Comparison of ENCODE assay signal across 8 cellular contexts in genomic region chr3:38345879-38346583, GRCh38. TPM values are rescaled to one million over a fixed set of nuclear protein-coding genes. Genes with fewer than 3 reads are reported as not detected.
DNase-seq lines count a peak whose midpoint lies in the region; ATAC-seq, FAIRE-seq and TF ChIP-seq lines count a peak whose summit lies in the region.

No MANE protein-coding gene starts in this region.

- H3K4me1 ChIP-seq in K562 (replicated peaks in 1 of 2; ENCODE audit: control insufficient read depth in 2 of 2, insufficient read depth in 2 of 2, low read length in 2 of 2) (peaks cover 18 to 27% of the 10 kb centered on the region in 2 experiments; a peak in 4 of 5 replicates), muscle layer of colon (ENCODE audit: insufficient read depth, low read length) (peaks cover 16% of the 10 kb centered on the region)

- peak overlapping the region; percentile 76 for H3K4me3 ChIP-seq in GM12875 (ENCODE audit: low read depth, low read length)
- H3K4me3 ChIP-seq in K562: no peak overlapping the region; the same call in 1 of the 2 replicates
- peak overlapping the region; percentile 70 to 89 for H3K4me3 ChIP-seq in muscle layer of colon (ENCODE audit: low read depth in 1 of 2, low read length in 2 of 2)

- DNase-seq in K562 (ENCODE audit: extremely low read depth in 1 of 4, low spot score in 3 of 4) (no peak), globus pallidus (ENCODE audit: low spot score) (no peak), GM03348 (ENCODE audit: low spot score) (no peak), H4 (ENCODE audit: low spot score) (no peak), cerebellar cortex (ENCODE audit: low spot score) (no peak)

- H3K27ac ChIP-seq in K562 (ENCODE audit: extremely low read depth, low read depth, low read length): no peak overlapping the region; the same call in 2 of the 3 replicates
- no peak overlapping the region for H3K27ac ChIP-seq in muscle layer of colon (ENCODE audit: low read depth, low read length)

- CTCF ChIA-PET in K562 (lab: Yijun Ruan, JAX; ENCODE audit: low intra/inter-chr PET ratio): interaction anchor here (0.9 to 1.0 kb wide), 2 partner anchors 134 to 228 kb away, joined by 3 read pairs; no protein-coding TSS in a partner anchor

- TF ChIP-seq POLR2A in K562 (conservative IDR thresholded peaks at IDR 0.05): no peak

- no peaks in the 10 kb centered on the region for H3K9me1 ChIP-seq in K562 (ENCODE audit: control insufficient read depth, insufficient read depth, low read length)

- TF ChIP-seq RAD21 in K562 (CRISPR knock-in tag; conservative IDR thresholded peaks at IDR 0.05 in 1 of 2, IDR thresholded peaks at IDR 0.05 in 1 of 2): no peak

- 40% methylated on average over 8 of the region's 9 CpGs for WGBS in K562 (ENCODE audit: insufficient coverage, low coverage, missing lambda C conversion rate)

- H3K9ac ChIP-seq in K562 (ENCODE audit: insufficient read depth in 1 of 2, low read depth in 2 of 2, low read length in 2 of 2): peak overlapping the region; percentile 91 to 99; a peak in 3 of 4 replicates
- H3K9ac ChIP-seq in muscle layer of colon (ENCODE audit: low read length): no peak overlapping the region

- no TSS peak for BruUV-seq in K562 (replicated peaks; lab: Mats Ljungman, UMichigan)

- TF ChIP-seq CTCF in GM12875 (IDR thresholded peaks at IDR 0.05; ENCODE audit: borderline replicate concordance, insufficient read depth, low read depth, low read length) (no peak), K562 (IDR thresholded peaks at IDR 0.05 in 2 of 3, conservative IDR thresholded peaks at IDR 0.05 in 1 of 3; ENCODE audit: insufficient read depth in 2 of 3, low read depth in 1 of 3, low read length in 3 of 3) (no peak)

- ATAC-seq in HG02981 (IDR thresholded peaks at IDR 0.05; ENCODE audit: unreplicated experiment): peak; percentile 26
- ATAC-seq in K562: peak; percentile 44

- POLR2A ChIA-PET in K562 (lab: Yijun Ruan, JAX): interaction anchor here (0.8 to 1.3 kb wide), 8 partner anchors 12 to 371 kb away, joined by 3 to 5 read pairs (median 4); no protein-coding TSS in a partner anchor

- peak overlapping the region; percentile 88 for H3K4me2 ChIP-seq in K562 (ENCODE audit: insufficient read depth, low read length)

- H3K36me3 ChIP-seq in K562 (ENCODE audit: control insufficient read depth, insufficient read depth, low read length) (peaks cover 24% of the 10 kb centered on the region), muscle layer of colon (ENCODE audit: insufficient read depth, low read length) (no peaks in the 10 kb centered on the region)

- intact Hi-C loops in K562 (cut with micrococcal nuclease): loop anchor here (2.0 to 5.0 kb wide), 4 partner anchors 106 to 229 kb away; partner anchors contain the start of genes ACAA1, ACVR2B and MYD88

- H4K20me1 ChIP-seq in K562 (replicated peaks; ENCODE audit: control insufficient read depth, insufficient read depth, low read length): no peaks in the 10 kb centered on the region

- FAIRE-seq in K562 (lab: Jason Lieb, UNC): no peak

- peak overlapping the region; percentile 97 for H2AFZ ChIP-seq in K562 (ENCODE audit: low read depth, low read length)

- no peak for TF ChIP-seq EP300 in K562 (IDR thresholded peaks at IDR 0.05; ENCODE audit: low read length)

- no peaks in the 10 kb centered on the region for H3K27me3 ChIP-seq in K562 (ENCODE audit: control insufficient read depth in 2 of 2, insufficient read depth in 2 of 2, low read length in 2 of 2)
- no peaks in the 10 kb centered on the region for H3K27me3 ChIP-seq in muscle layer of colon (ENCODE audit: control insufficient read depth in 1 of 2, insufficient read depth in 2 of 2, low read length in 2 of 2)

- in situ Hi-C loops in K562 (cut with MboI): loop anchor here (10.0 kb wide), 1 partner anchor 211 kb away; the partner anchor contains the start of genes ACAA1 and MYD88

- peaks cover 43% of the 10 kb centered on the region for H3K79me2 ChIP-seq in K562 (ENCODE audit: control insufficient read depth, insufficient read depth, low read length)

- no peaks in the 10 kb centered on the region; the same call in 1 of the 2 replicates for H3K9me3 ChIP-seq in K562 (replicated peaks; ENCODE audit: control insufficient read depth, insufficient read depth, low read depth, low read length)
- no peaks in the 10 kb centered on the region for H3K9me3 ChIP-seq in muscle layer of colon (ENCODE audit: low read length)

TF ChIP-seq in K562, 482 proteins besides CTCF, POLR2A, EP300 and RAD21:
- TF ChIP-seq MYC (IDR thresholded peaks at IDR 0.05; ENCODE audit: low read depth, low read length): no peak
- 0 out of 2 replicates have a peak, but pooled peaks have one; percentile 24 for TF ChIP-seq MYC (CRISPR knock-in tag; IDR thresholded peaks at IDR 0.05; ENCODE audit: borderline replicate concordance, low read depth)
- peak in 1 of 2 experiments; percentile 35 for TF ChIP-seq AFF1 (IDR thresholded peaks at IDR 0.05; ENCODE audit: low read depth in 1 of 2, partially characterized antibody in 2 of 2)
- peak; percentile 24 for TF ChIP-seq ASH1L (IDR thresholded peaks at IDR 0.05; ENCODE audit: borderline replicate concordance, low read depth, partially characterized antibody)
- no peak for TF ChIP-seq MCM3 (IDR thresholded peaks at IDR 0.05)
- TF ChIP-seq ZBTB17 (CRISPR knock-in tag; IDR thresholded peaks at IDR 0.05): 0 out of 2 replicates have a peak, but pooled peaks have one; percentile 73
- TF ChIP-seq NR1H2 (CRISPR knock-in tag; IDR thresholded peaks at IDR 0.05): no peak
- 0 out of 2 replicates have a peak, but pooled peaks have one; percentile 69 for TF ChIP-seq HDAC2 (IDR thresholded peaks at IDR 0.05)
- TF ChIP-seq SMARCA5 (IDR thresholded peaks at IDR 0.05): 0 out of 2 replicates have a peak, but pooled peaks have one; percentile 16

RNA-seq across cellular contexts. Expression of gene XYLB, which starts 0.6 kb away (rescaled TPM):
- total RNA-seq in K562 (2011; cell fraction: chromatin; rRNA removed; ENCODE audit: low replicate concordance): 148 and 195 TPM in 2 replicates
- total RNA-seq in K562 (2011; cell fraction: nucleolus; rRNA removed): 85.0 and 125 TPM in 2 replicates
- 115 and 137 TPM in 2 replicates for total RNA-seq in K562 (2011; cell fraction: nucleoplasm; rRNA removed)
- 10.6 and 17.3 TPM in 2 replicates for total RNA-seq in K562 (2014; rRNA removed)
- 10.6 and 13.2 TPM in 2 replicates for total RNA-seq in K562 (2014; rRNA removed; fragmentation: Illumina TruSeq; extraction: Trizol)
- total RNA-seq in K562 (2015; rRNA removed; fragmentation: Illumina TruSeq; extraction: Trizol): 12.5 and 14.6 TPM in 2 replicates
- 19.5 and 20.2 TPM in 2 replicates for total RNA-seq in K562 (2021)
- 12.7 and 15.1 TPM in 2 replicates for polyA plus RNA-seq in K562 (2011; rRNA removed)
- 9.9 and 11.6 TPM in 2 replicates for polyA plus RNA-seq in K562 (2011; cell fraction: cytosol; rRNA removed)
- 40.1 and 59.5 TPM in 2 replicates for polyA plus RNA-seq in K562 (2011; cell fraction: nucleus; rRNA removed)
- polyA plus RNA-seq in K562 (2012): 11.7 and 15.5 TPM in 2 replicates
- 15.5 and 17.0 TPM in 2 replicates for polyA plus RNA-seq in K562 (2014; fragmentation: Illumina TruSeq; extraction: Trizol)
- 1 to 10 TPM; 4.0 to 6.1 TPM for polyA plus RNA-seq in K562 (2014; fragmentation: Nextera tagmentation; extraction: Ambion mirVana)
- polyA plus RNA-seq in K562 (2014; rRNA removed): 12.5 and 12.8 TPM in 2 replicates
- 26.1 and 33.6 TPM in 2 replicates for polyA minus RNA-seq in K562 (2011; rRNA and poly(A)+ RNA removed)
- 9.7 and 11.9 TPM in 2 replicates for polyA minus RNA-seq in K562 (2011; cell fraction: cytosol; rRNA and poly(A)+ RNA removed)
- 43.8 and 54.1 TPM in 2 replicates for polyA minus RNA-seq in K562 (2011; cell fraction: nucleus; rRNA and poly(A)+ RNA removed)
- 0.08 and 1.3 TPM in 2 replicates for total RNA-seq in H4 (2014; rRNA removed; shearing (Covaris generic))
